In the genomic region with DNA sequence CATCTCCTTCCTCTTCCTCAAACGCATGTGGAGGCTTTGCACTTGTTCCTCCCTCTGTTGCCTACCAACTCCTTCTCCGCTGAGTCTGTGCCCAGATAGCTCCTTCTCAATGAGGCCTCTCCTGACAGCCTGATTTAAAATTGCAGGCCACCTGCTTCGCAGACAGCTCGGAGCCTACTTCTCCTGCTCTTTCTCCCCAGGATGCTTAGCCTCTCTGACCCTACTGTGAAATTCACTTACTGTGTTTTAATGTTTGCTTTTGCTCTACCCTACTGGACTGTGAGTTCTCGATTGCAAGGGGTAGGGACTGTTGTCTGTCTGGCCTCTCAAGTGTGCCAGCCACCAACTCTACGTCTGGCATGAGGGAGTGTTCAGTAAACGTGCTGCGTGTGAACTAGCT, we compare ENCODE assay signal across 13 cellular contexts.
DNase-seq lines count a peak whose midpoint lies in the region; ATAC-seq and TF ChIP-seq lines count a peak whose summit lies in the region.
"Had no signal": no experiment of that assay in that cellular context is flagged by ENCODE, and none has a peak within 500 bp of the region (broad histone marks: within the 10 kb centered on the region; RNA-seq: fewer than 3 reads in every experiment).

No MANE protein-coding gene starts in this region.

- no peaks in the 10 kb centered on the region for H3K27me3 ChIP-seq in heart left ventricle

- H3K4me3 ChIP-seq in heart left ventricle, result no peak overlapping the region

- 57 to 65% (median 61%) methylated on average over 8 of the region's 8 CpGs for WGBS in heart left ventricle, 4 donors

- peak; percentile 57 for DNase-seq in NCI-H1105 (lab: John Stamatoyannopoulos, UW)
- peak; percentile 91 for DNase-seq in NCI-H69 (lab: John Stamatoyannopoulos, UW)
- no peak for DNase-seq in heart left ventricle
- no peak for DNase-seq in NCI-H2081 treated with DMSO at 0.1 percent for 48 hours (lab: John Stamatoyannopoulos, UW)
- DNase-seq in G401 (ENCODE audit: low spot score), result no peak
- DNase-seq: activated gamma-delta T cell treated with Interleukin-2 at 50 U/mL for 16 hours, kidney, NCI-H1436, small intestine had no signal

- ATAC-seq in heart left ventricle (peak; percentile 49 to 67 (median 63)), HG03354 (IDR thresholded peaks at IDR 0.05; ENCODE audit: poor library complexity, severe bottlenecking, unreplicated experiment) (no peak), HG02885 (IDR thresholded peaks at IDR 0.05; ENCODE audit: poor library complexity, unreplicated experiment) (no peak)
- ATAC-seq: natural killer cell treated with Interleukin-12 subunit alpha and Interleukin-12 subunit beta and Interleukin-15 and Interleukin-18, amount 100 ng/mL, for 72 hours had no signal

- H3K36me3 ChIP-seq in heart left ventricle, result no peaks in the 10 kb centered on the region

- no peaks in the 10 kb centered on the region for H3K9me3 ChIP-seq in heart left ventricle

- peaks cover 0 to 41% (median 18%) of the 10 kb centered on the region in 12 donors for H3K4me1 ChIP-seq in heart left ventricle

- H3K27ac ChIP-seq in C4-2B (peak overlapping the region; percentile 91), heart left ventricle (peak overlapping the region in 2 of 12 donors; percentile 11 to 52)

- intact Hi-C loops in heart left ventricle (cut with DNase I), result no loop called here

- TF ChIP-seq CTCF in C4-2B (conservative IDR thresholded peaks at IDR 0.05) (no peak), heart left ventricle (IDR thresholded peaks at IDR 0.05) (no peak)

- in situ Hi-C loops in G401 (cut with HindIII; ENCODE audit: low sequenced_read_pairs), result no loop called here

- TF ChIP-seq POLR2A in heart left ventricle (IDR thresholded peaks at IDR 0.05), result no peak

Comparison
In these comparisons a context has a peak if more than half of its experiments do, and no peak if none do; other contexts are left out.
1. DNase-seq: peak in NCI-H1105 (single experiment) and NCI-H69 (single experiment); none in heart left ventricle (0 of 5), NCI-H2081 treated with DMSO at 0.1 percent for 48 hours (single experiment) and G401 (single experiment).
2. ATAC-seq: peak in heart left ventricle (4 of 4); none in HG03354 (single experiment) and HG02885 (single experiment).